27 cellular contexts compared by ENCODE assay signal in the genomic region with DNA sequence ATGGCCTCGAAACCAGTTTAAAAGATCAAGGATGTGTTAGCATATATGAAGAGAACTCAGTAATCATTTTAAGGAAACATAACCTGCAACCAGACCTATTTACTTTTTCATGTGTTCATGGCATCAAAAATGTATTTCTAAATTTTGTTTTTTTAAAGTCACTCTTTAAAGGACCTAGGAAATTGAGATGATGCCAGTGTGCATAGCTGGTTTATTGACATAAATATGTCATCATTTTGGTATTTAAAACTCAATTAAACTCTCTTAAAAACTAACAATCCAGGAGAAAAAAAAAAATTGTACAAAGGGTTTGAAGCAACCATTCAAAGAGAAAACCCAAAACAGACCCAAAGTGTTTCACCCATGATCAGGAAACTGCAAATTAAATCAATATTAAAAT.
"Had no signal": no experiment of that assay in that cellular context is flagged by ENCODE, and none has a peak within 500 bp of the region (broad histone marks: within the 10 kb centered on the region; RNA-seq: fewer than 3 reads in every experiment).

No MANE protein-coding gene starts in this region.

- H3K4me3 ChIP-seq: breast epithelium, coronary artery, esophagus squamous epithelium, left ventricle myocardium inferior, ovary, psoas muscle, right atrium auricular region, suprapubic skin, tibial nerve had no signal

- H3K27me3 ChIP-seq: breast epithelium, esophagus squamous epithelium, ovary, right atrium auricular region, suprapubic skin, tibial nerve had no signal

- H3K4me1 ChIP-seq: breast epithelium, esophagus squamous epithelium, left ventricle myocardium inferior, psoas muscle, right atrium auricular region, suprapubic skin had no signal

- H3K36me3 ChIP-seq: breast epithelium, esophagus squamous epithelium, left ventricle myocardium inferior, ovary, right atrium auricular region, suprapubic skin, tibial nerve had no signal

- ATAC-seq: activated CD4-positive, alpha-beta T cell treated with anti-CD3 and anti-CD28 coated beads for 36 hours; activated T-helper 17 cell treated with anti-CD3 and anti-CD28 coated beads, Interleukin-2, amount 50 U/mL, for 72 hours; natural killer cell treated with Interleukin-12 subunit alpha and Interleukin-12 subunit beta and Interleukin-15 and Interleukin-18, amount 100 ng/mL, for 72 hours; psoas muscle; stimulated activated effector memory CD8-positive, alpha-beta T cell treated with anti-CD3 and anti-CD28 coated beads, Interleukin-12 subunit alpha, Interleukin-12 subunit beta, amount 100 ng/mL, for 72 hours; stimulated activated naive CD8-positive, alpha-beta T cell treated with anti-CD3 and anti-CD28 coated beads, Interleukin-15, amount 100 ng/mL, for 72 hours; T-helper 17 cell had no signal

- H3K27ac ChIP-seq: breast epithelium, coronary artery, esophagus squamous epithelium, left ventricle myocardium inferior, ovary, psoas muscle, right atrium auricular region, suprapubic skin, tibial nerve had no signal

- DNase-seq: activated B cell treated with CpG ODN at 0.5 μM for 24 hours; activated CD4-positive, alpha-beta T cell treated with anti-CD3 and anti-CD28 coated beads for 36 hours; activated CD4-positive, alpha-beta T cell treated with anti-CD3 and anti-CD28 coated beads, Interleukin-2, amount 50 U/mL, for 4 hours; activated CD8-positive, alpha-beta memory T cell treated with anti-CD3 and anti-CD28 coated beads for 24 hours; activated CD8-positive, alpha-beta memory T cell treated with anti-CD3 and anti-CD28 coated beads, Interleukin-2, amount 50 U/mL, for 4 hours; activated naive CD4-positive, alpha-beta T cell; activated T-cell treated with anti-CD3 and anti-CD28 coated beads, Interleukin-2, amount 50 U/mL, for 24 hours; endodermal cell; esophagus squamous epithelium; foreskin melanocyte; hippocampal formation; left ventricle myocardium inferior; mammary epithelial cell; midbrain; ovary; psoas muscle; stimulated activated CD4-positive, alpha-beta T cell treated with anti-CD3 and anti-CD28 coated beads, Interleukin-12 subunit alpha, Interleukin-12 subunit beta, amount 100 ng/mL, for 4 hours; stimulated activated naive CD8-positive, alpha-beta T cell treated with anti-CD3 and anti-CD28 coated beads, Interleukin-15, amount 100 ng/mL, for 72 hours; T-helper 17 cell had no signal

- H3K9me3 ChIP-seq: breast epithelium, esophagus squamous epithelium, ovary, psoas muscle, right atrium auricular region, suprapubic skin, tibial nerve had no signal
